ENCODE assay signal across 5 cellular contexts in the genomic region with DNA sequence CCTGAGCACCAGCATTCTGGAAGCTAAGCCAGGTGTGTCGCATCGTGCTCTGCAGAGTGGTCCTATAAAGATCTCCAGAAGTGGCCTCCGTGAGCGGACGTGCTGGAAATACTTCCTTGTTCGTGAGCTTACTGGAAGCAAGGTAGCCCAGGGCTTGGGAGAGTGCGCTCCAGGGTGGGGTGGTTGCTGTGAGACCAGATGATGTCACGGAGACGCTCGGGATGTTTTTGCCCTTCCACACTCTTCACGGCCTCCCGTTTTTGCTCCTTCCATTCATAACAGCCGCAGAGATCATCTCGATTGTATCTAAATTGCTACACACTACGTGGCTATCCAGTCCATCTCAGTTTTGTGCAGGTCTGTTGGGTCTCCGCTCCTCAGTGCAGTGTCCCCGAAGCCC.
"Had no signal": no experiment of that assay in that cellular context is flagged by ENCODE, and none has a peak within 500 bp of the region (broad histone marks: within the 10 kb centered on the region; RNA-seq: fewer than 3 reads in every experiment).

No MANE protein-coding gene starts in this region.

- H3K4me3 Mint-ChIP-seq: GM23338, H9 had no signal

- DNase-seq: H9, HCEC 1CT, IMR-90 had no signal

- H3K4me3 ChIP-seq: GM23338, K562 had no signal

- ATAC-seq: GM23338, K562 had no signal

- H3K9me3 Mint-ChIP-seq: GM23338 had no signal

- H3K27ac Mint-ChIP-seq: GM23338, H9 had no signal
